In genomic region chr7:140597425-140597949, GRCh38 we compare ENCODE assay signal across 21 cellular contexts. TPM values are rescaled to one million over a fixed set of nuclear protein-coding genes. Genes with fewer than 3 reads are reported as not detected.
A peak's percentile ranks its signal among the peaks of the same experiment; 100 is the strongest.
DNase-seq lines count a peak whose midpoint lies in the region; ATAC-seq and TF ChIP-seq lines count a peak whose summit lies in the region.
"Had no signal": no experiment of that assay in that cellular context is flagged by ENCODE, and none has a peak within 500 bp of the region (broad histone marks: within the 10 kb centered on the region; RNA-seq: fewer than 3 reads in every experiment).

No MANE protein-coding gene starts in this region.

- ATAC-seq in IMR-90 (ENCODE audit: low read depth) (peak; percentile 39), GM19467 (IDR thresholded peaks at IDR 0.05; ENCODE audit: unreplicated experiment) (no peak)
- ATAC-seq: naive thymus-derived CD8-positive, alpha-beta T cell had no signal

- no peak overlapping the region for H3K56ac ChIP-seq in IMR-90 (ENCODE audit: extremely low read depth, insufficient read depth, low read length)

- 0 out of 2 replicates have a peak overlapping the region, but pooled peaks have one; percentile 64 for H2AK5ac ChIP-seq in IMR-90 (ENCODE audit: low read depth, low read length)

- no peak for TF ChIP-seq POLR2A in IMR-90 (IDR thresholded peaks at IDR 0.05; ENCODE audit: low read depth, low read length)
- no peak for TF ChIP-seq POLR2A in esophagus muscularis mucosa (IDR thresholded peaks at IDR 0.05; ENCODE audit: low read depth)

- no peak for DNase-seq in IMR-90
- DNase-seq in esophagus muscularis mucosa (ENCODE audit: extremely low spot score) = no peak
- DNase-seq in hepatocyte (ENCODE audit: low spot score) = no peak
- no peak for DNase-seq in 8988T
- no peak for DNase-seq in NCI-H1930 (lab: John Stamatoyannopoulos, UW)
- no peak for DNase-seq in LoVo (ENCODE audit: low spot score)
- DNase-seq: activated naive CD4-positive, alpha-beta T cell treated with Interleukin-2 at 50 U/mL for 16 hours; activated T-cell treated with anti-CD3 and anti-CD28 coated beads, Interleukin-2, amount 50 U/mL, for 1 hour; amygdala; foreskin melanocyte; GOT3; kidney glomerular epithelial cell; mesendoderm; MM.1S; naive thymus-derived CD8-positive, alpha-beta T cell; NCI-H146; T1000 had no signal

- H3K4me1 ChIP-seq in IMR-90 (ENCODE audit: control insufficient read depth, insufficient read depth, low read length) = peaks cover 9% of the 10 kb centered on the region; the same call in 1 of the 2 replicates
- peaks cover 20 to 76% (median 66%) of the 10 kb centered on the region in 4 donors for H3K4me1 ChIP-seq in esophagus muscularis mucosa
- H3K4me1 ChIP-seq in hepatocyte (ENCODE audit: insufficient read depth) = no peaks in the 10 kb centered on the region
- peaks cover 3 to 12% (median 4%) of the 10 kb centered on the region in 3 donors for H3K4me1 ChIP-seq in skeletal muscle tissue (ENCODE audit: control insufficient read depth in 3 of 3, insufficient read depth in 3 of 3, low read length in 3 of 3)
- H3K4me1 ChIP-seq: parathyroid adenoma had no signal

- no peak overlapping the region; the same call in 1 of the 3 replicates for H2BK15ac ChIP-seq in IMR-90 (ENCODE audit: low read depth, low read length)

- H4K91ac ChIP-seq in IMR-90 (ENCODE audit: insufficient read depth, low read depth, low read length) = 0 out of 2 replicates have a peak overlapping the region, but pooled peaks have one; percentile 27

- H3K9me2 ChIP-seq in hepatocyte (replicated peaks; ENCODE audit: insufficient read depth) = no peaks in the 10 kb centered on the region

- H2BK5ac ChIP-seq in IMR-90 (ENCODE audit: low read depth, low read length, poor library complexity, severe bottlenecking) = peak overlapping the region; percentile 55

- no peak overlapping the region for H3K18ac ChIP-seq in IMR-90 (ENCODE audit: low read depth, low read length)

- H3K9ac ChIP-seq in IMR-90 (ENCODE audit: low read depth, low read length) (no peak overlapping the region), skeletal muscle tissue (ENCODE audit: low read depth in 1 of 3, low read length in 3 of 3) (no peak overlapping the region)
- H3K9ac ChIP-seq: parathyroid adenoma had no signal

- peaks cover 6 to 54% of the 10 kb centered on the region in 2 experiments for H3K79me1 ChIP-seq in IMR-90 (ENCODE audit: low read depth in 1 of 2, low read length in 2 of 2)

- no peak for TF ChIP-seq RAD21 in IMR-90 (IDR thresholded peaks at IDR 0.05; ENCODE audit: low read length)

- H3K9me1 ChIP-seq in IMR-90 (ENCODE audit: insufficient read depth, low read length) = peaks cover 15% of the 10 kb centered on the region

- H3K36me3 ChIP-seq in IMR-90 (ENCODE audit: control insufficient read depth, insufficient read depth, low read length) (peaks cover 27% of the 10 kb centered on the region), esophagus muscularis mucosa (peaks cover 0 to 15% (median 8%) of the 10 kb centered on the region in 4 donors), hepatocyte (replicated peaks; ENCODE audit: insufficient read depth, low read depth) (no peaks in the 10 kb centered on the region), skeletal muscle tissue (ENCODE audit: control insufficient read depth in 3 of 3, insufficient read depth in 3 of 3, low read length in 3 of 3) (peaks cover 0 to 6% (median 4%) of the 10 kb centered on the region in 3 donors)

- H3K27me3 ChIP-seq in IMR-90 (ENCODE audit: control insufficient read depth, insufficient read depth, low read length) = no peaks in the 10 kb centered on the region
- H3K27me3 ChIP-seq in esophagus muscularis mucosa = no peaks in the 10 kb centered on the region
- no peaks in the 10 kb centered on the region for H3K27me3 ChIP-seq in hepatocyte
- H3K27me3 ChIP-seq in skeletal muscle tissue (ENCODE audit: control insufficient read depth in 3 of 3, insufficient read depth in 3 of 3, low read length in 3 of 3) = no peaks in the 10 kb centered on the region

- in situ Hi-C loops in IMR-90 (cut with MboI; ENCODE audit: low sequenced_read_pairs) = no loop called here

- H4K5ac ChIP-seq in IMR-90 (ENCODE audit: low read depth, low read length) = no peak overlapping the region

- H3K14ac ChIP-seq in IMR-90 (replicated peaks; ENCODE audit: low read depth, low read length) = peak overlapping the region; percentile 33; the same call in 1 of the 2 replicates

- 0 out of 2 replicates have a peak overlapping the region, but pooled peaks have one; percentile 39 for H2BK120ac ChIP-seq in IMR-90 (ENCODE audit: low read depth, low read length)

- H2BK20ac ChIP-seq in IMR-90 (ENCODE audit: low read depth, low read length) = 0 out of 2 replicates have a peak overlapping the region, but pooled peaks have one; percentile 20

- CTCF ChIA-PET in IMR-90 (lab: Yijun Ruan, JAX) = no interaction called here

- H3K27ac ChIP-seq in IMR-90 (ENCODE audit: insufficient read depth, low read length) = peak overlapping the region; percentile 85; the same call in 1 of the 2 replicates
- peak overlapping the region; percentile 62 to 71 (median 70) for H3K27ac ChIP-seq in esophagus muscularis mucosa (replicated peaks in 1 of 4)
- H3K27ac ChIP-seq in hepatocyte = peak overlapping the region; percentile 53
- H3K27ac ChIP-seq in skeletal muscle tissue (ENCODE audit: low read depth, low read length) = peak overlapping the region; percentile 10
- H3K27ac ChIP-seq: parathyroid adenoma had no signal

- no CpG with 5 or more reads among the region's 5 CpGs for WGBS in IMR-90 (ENCODE audit: extremely low coverage in 2 of 2, insufficient read length in 1 of 2), 2 experiments
- WGBS in esophagus muscularis mucosa = 56% methylated on average over 5 of the region's 5 CpGs
- 82% methylated on average over 5 of the region's 5 CpGs for WGBS in hepatocyte (ENCODE audit: low lambda C conversion rate, missing lambda C conversion rate)

- peak overlapping the region; percentile 45 for H3K4ac ChIP-seq in IMR-90 (ENCODE audit: low read depth, low read length)

- TF ChIP-seq EP300 in esophagus muscularis mucosa (IDR thresholded peaks at IDR 0.05) = no peak

- TF ChIP-seq CTCF in IMR-90 (conservative IDR thresholded peaks at IDR 0.05; ENCODE audit: low read depth, low read length) (no peak), esophagus muscularis mucosa (IDR thresholded peaks at IDR 0.05) (no peak), hepatocyte (IDR thresholded peaks at IDR 0.05; ENCODE audit: poor library complexity) (no peak)

- intact Hi-C loops in IMR-90 (cut with micrococcal nuclease) (no loop called here), esophagus muscularis mucosa (cut with DNase I) (no loop called here)

- H4K20me1 ChIP-seq in IMR-90 (ENCODE audit: insufficient read depth, low read length) (no peaks in the 10 kb centered on the region), hepatocyte (ENCODE audit: insufficient read depth, poor library complexity, severe bottlenecking) (no peaks in the 10 kb centered on the region)

- H3K9me3 ChIP-seq in IMR-90 (ENCODE audit: control insufficient read depth, insufficient read depth, low read length) (no peaks in the 10 kb centered on the region), esophagus muscularis mucosa (no peaks in the 10 kb centered on the region), hepatocyte (ENCODE audit: low read depth) (no peaks in the 10 kb centered on the region), skeletal muscle tissue (ENCODE audit: control insufficient read depth in 3 of 3, low read length in 3 of 3) (no peaks in the 10 kb centered on the region)

- dilution Hi-C loops in IMR-90 (cut with HindIII; ENCODE audit: low sequenced_read_pairs, unreplicated experiment) = no loop called here

- H3K4me3 ChIP-seq in IMR-90 (ENCODE audit: insufficient read depth, low read depth, low read length) (no peak overlapping the region), esophagus muscularis mucosa (no peak overlapping the region), hepatocyte (no peak overlapping the region), skeletal muscle tissue (ENCODE audit: low read length in 3 of 3) (no peak overlapping the region)

- peak overlapping the region; percentile 17 for H2AK9ac ChIP-seq in IMR-90 (replicated peaks; ENCODE audit: low read depth, low read length, poor library complexity)

- POLR2A ChIA-PET in IMR-90 (lab: Charles Lee; ENCODE audit: unreplicated experiment) = no interaction called here

- BruUV-seq in IMR-90 (replicated peaks; lab: Mats Ljungman, UMichigan) = no TSS peak

- H4K8ac ChIP-seq in IMR-90 (ENCODE audit: low read depth in 2 of 2, low read length in 2 of 2) = 0 out of 4 replicates have a peak overlapping the region, but pooled peaks of 1 of the 2 experiments have one; percentile 20

- H3K79me2 ChIP-seq in hepatocyte = no peaks in the 10 kb centered on the region

- no peak overlapping the region for H2AFZ ChIP-seq in IMR-90 (replicated peaks; ENCODE audit: low read length, poor library complexity)
- no peak overlapping the region for H2AFZ ChIP-seq in hepatocyte
- H2AFZ ChIP-seq: parathyroid adenoma had no signal

- H3K4me2 ChIP-seq in IMR-90 (ENCODE audit: low read depth, low read length) = no peak overlapping the region
- H3K4me2 ChIP-seq in hepatocyte = peak overlapping the region; percentile 13

- no peak overlapping the region for H3K23ac ChIP-seq in IMR-90 (ENCODE audit: low read depth, low read length)

TF ChIP-seq in IMR-90, 13 proteins besides CTCF, POLR2A, EP300 and RAD21 (continues in another document):
- no peak for TF ChIP-seq NFE2L2 (IDR thresholded peaks at IDR 0.05; ENCODE audit: low read depth, low read length)
- TF ChIP-seq ELK1 (IDR thresholded peaks at IDR 0.05; ENCODE audit: borderline replicate concordance, low read depth, low read length) = no peak
- TF ChIP-seq CHD1 (IDR thresholded peaks at IDR 0.05; ENCODE audit: low read depth, low read length) = no peak
- TF ChIP-seq MAZ (IDR thresholded peaks at IDR 0.05; ENCODE audit: borderline replicate concordance, low read depth, low read length) = no peak
- TF ChIP-seq MAFK (IDR thresholded peaks at IDR 0.05; ENCODE audit: low read depth, low read length) = no peak

RNA-seq across cellular contexts. Expression of gene DENND2A, which starts 43.1 kb away (rescaled TPM):
- total RNA-seq in IMR-90 (2012; rRNA removed) (7.5 and 7.8 TPM in 2 replicates), esophagus muscularis mucosa (10 to 100 TPM; 46.4 to 77.2 (median 59.2) TPM), hepatocyte (5.9 and 6.7 TPM in 2 replicates), skeletal muscle tissue (32.4 TPM)
- polyA plus RNA-seq in IMR-90 (2012; rRNA removed) (7.4 and 10.3 TPM in 2 replicates), hepatocyte (8.4 and 8.8 TPM in 2 replicates)
- polyA plus RNA-seq in IMR-90 (2012; cell fraction: cytosol; rRNA removed) = 7.5 and 18.0 TPM in 2 replicates
- 14.9 and 25.0 TPM in 2 replicates for polyA plus RNA-seq in IMR-90 (2012; cell fraction: nucleus; rRNA removed; ENCODE audit: low replicate concordance)
- polyA plus RNA-seq: CD14-positive monocyte; naive thymus-derived CD8-positive, alpha-beta T cell had no signal

Comparison
In these comparisons a context has a peak if more than half of its experiments do, and no peak if none do; other contexts are left out.
1. H3K27ac ChIP-seq: peak in every context shown above with its lines; median percentile 85 in IMR-90; 70 in esophagus muscularis mucosa; 53 in hepatocyte; 10 in skeletal muscle tissue.